ENCODE assay signal across 22 cellular contexts in genomic region chr18:74608681-74609080, GRCh38.
"Had no signal": no experiment of that assay in that cellular context is flagged by ENCODE, and none has a peak within 500 bp of the region (broad histone marks: within the 10 kb centered on the region; RNA-seq: fewer than 3 reads in every experiment).

No MANE protein-coding gene starts in this region.

- H3K36me3 ChIP-seq: esophagus muscularis mucosa, left ventricle myocardium inferior, neural progenitor cell, pancreas, prostate gland, tibial nerve had no signal

- H3K4me1 ChIP-seq: foreskin keratinocyte, neural progenitor cell, pancreas, prostate gland, testis had no signal

- H3K4me3 Mint-ChIP-seq: immature natural killer cell; natural killer cell treated with Interleukin-12 subunit alpha and Interleukin-12 subunit beta and Interleukin-15 and Interleukin-18, amount 100 ng/mL, for 72 hours; neural progenitor cell had no signal

- H3K36me3 Mint-ChIP-seq: immature natural killer cell; natural killer cell treated with Interleukin-12 subunit alpha and Interleukin-12 subunit beta and Interleukin-15 and Interleukin-18, amount 100 ng/mL, for 72 hours; neural progenitor cell had no signal

- H3K9me3 ChIP-seq: esophagus muscularis mucosa, left ventricle myocardium inferior, pancreas, prostate gland, testis, tibial nerve had no signal

- H3K27me3 ChIP-seq: dorsolateral prefrontal cortex, esophagus muscularis mucosa, foreskin keratinocyte, neural progenitor cell, pancreas, testis, tibial nerve had no signal

- H3K27ac ChIP-seq: dorsolateral prefrontal cortex, epithelial cell of prostate, esophagus muscularis mucosa, foreskin keratinocyte, left ventricle myocardium inferior, neural progenitor cell, pancreas, prostate gland, testis, tibial nerve had no signal

- H3K4me2 ChIP-seq: neural progenitor cell had no signal

- H3K27ac Mint-ChIP-seq: natural killer cell treated with Interleukin-12 subunit alpha and Interleukin-12 subunit beta and Interleukin-15 and Interleukin-18, amount 100 ng/mL, for 72 hours; neural progenitor cell had no signal

- H3K9ac ChIP-seq: neural progenitor cell had no signal

- H2AFZ ChIP-seq: neural progenitor cell had no signal

- H3K27me3 Mint-ChIP-seq: natural killer cell treated with Interleukin-12 subunit alpha and Interleukin-12 subunit beta and Interleukin-15 and Interleukin-18, amount 100 ng/mL, for 72 hours had no signal

- H3K9me3 Mint-ChIP-seq: immature natural killer cell; natural killer cell treated with Interleukin-12 subunit alpha and Interleukin-12 subunit beta and Interleukin-15 and Interleukin-18, amount 100 ng/mL, for 72 hours; neural progenitor cell had no signal

- DNase-seq: central memory CD4-positive, alpha-beta T cell; cortex of kidney; dorsolateral prefrontal cortex; effector CD8-positive, alpha-beta T cell; foreskin keratinocyte; immature natural killer cell; left cardiac atrium; left ventricle myocardium inferior; midbrain; nucleus accumbens; pancreas; stimulated activated naive CD4-positive, alpha-beta T cell treated with Interleukin-2 at 50 U/mL for 16 hours; testis had no signal

- FAIRE-seq: keratinocyte, pancreas had no signal

- ATAC-seq: left cardiac atrium, pancreas, sciatic nerve had no signal

- H3K4me1 Mint-ChIP-seq: neural progenitor cell had no signal

- H3K4me3 ChIP-seq: dorsolateral prefrontal cortex, esophagus muscularis mucosa, left ventricle myocardium inferior, lung, neural progenitor cell, pancreas, prostate gland, testis, tibial nerve had no signal
